ENCODE assay signal across 18 cellular contexts in genomic region chr5:32791536-32792240, GRCh38.
"Had no signal": no experiment of that assay in that cellular context is flagged by ENCODE, and none has a peak within 500 bp of the region (broad histone marks: within the 10 kb centered on the region; RNA-seq: fewer than 3 reads in every experiment).

No MANE protein-coding gene starts in this region.

- H3K4me3 ChIP-seq: cardiac muscle cell, dorsolateral prefrontal cortex, left lung, mucosa of descending colon, tibial artery had no signal

- H3K36me3 Mint-ChIP-seq: memory B cell; stimulated activated naive B cell treated with anti-CD40 and anti-IgM and Interleukin-4, amounts not matched to agents 10 μg/mL and 1 μg/mL and 100 μg/mL, for 72 hours had no signal

- H3K4me1 ChIP-seq: left lung had no signal

- DNase-seq: activated CD4-positive, alpha-beta T cell treated with anti-CD3 and anti-CD28 coated beads, Interleukin-2, amount 50 U/mL, for 4 hours; activated naive CD4-positive, alpha-beta T cell treated with anti-CD3 and anti-CD28 coated beads for 36 hours; dorsolateral prefrontal cortex; endodermal cell; left lung; mucosa of descending colon; naive thymus-derived CD8-positive, alpha-beta T cell; stimulated activated CD4-positive, alpha-beta T cell treated with anti-CD3 and anti-CD28 coated beads, Interleukin-2, amount 100 ng/mL, for 48 hours; stimulated activated naive B cell treated with anti-CD40 and anti-IgM and Interleukin-4, amounts not matched to agents 10 μg/mL and 1 μg/mL and 100 μg/mL, for 72 hours; tibial artery had no signal

- H3K27ac ChIP-seq: cardiac muscle cell, dorsolateral prefrontal cortex, neutrophil, tibial artery had no signal

- H3K4me1 Mint-ChIP-seq: memory B cell; naive thymus-derived CD8-positive, alpha-beta T cell; stimulated activated naive B cell treated with anti-CD40 and anti-IgM and Interleukin-4, amounts not matched to agents 10 μg/mL and 1 μg/mL and 100 μg/mL, for 72 hours had no signal

- H3K27ac Mint-ChIP-seq: activated naive CD4-positive, alpha-beta T cell treated with anti-CD3 and anti-CD28 coated beads for 36 hours; activated T-helper 2 cell treated with anti-CD3 and anti-CD28 coated beads, Interferon-gamma antibody, Interleukin-2, Interleukin-4, amounts not matched to agents 10 μg/mL and 5 μg/mL and 100 μg/mL, durations not matched to agents 14 hours and 24 hours and 36 hours; endodermal cell; memory B cell; naive thymus-derived CD8-positive, alpha-beta T cell; stimulated activated naive B cell treated with anti-CD40 and anti-IgM and Interleukin-4, amounts not matched to agents 10 μg/mL and 1 μg/mL and 100 μg/mL, for 72 hours; T-helper 2 cell treated with Interferon-gamma antibody and Interleukin-4, amounts not matched to agents 5 μg/mL and 100 μg/mL, for 36 hours had no signal

- FAIRE-seq: keratinocyte, urothelium cell line had no signal

- ATAC-seq: activated CD4-positive, CD25-positive, alpha-beta regulatory T cell treated with anti-CD3 and anti-CD28 coated beads, Interleukin-2, amount 50 U/mL, for 24 hours; left lung; mucosa of descending colon; naive thymus-derived CD8-positive, alpha-beta T cell; stimulated activated naive B cell treated with anti-CD40 and anti-IgM and Interleukin-4, amounts not matched to agents 10 μg/mL and 1 μg/mL and 100 μg/mL, for 72 hours had no signal

- H3K36me3 ChIP-seq: cardiac muscle cell, left lung, neutrophil had no signal

- H3K4me3 Mint-ChIP-seq: activated naive CD4-positive, alpha-beta T cell treated with anti-CD3 and anti-CD28 coated beads for 36 hours; endodermal cell; memory B cell; naive thymus-derived CD8-positive, alpha-beta T cell; stimulated activated naive B cell treated with anti-CD40 and anti-IgM and Interleukin-4, amounts not matched to agents 10 μg/mL and 1 μg/mL and 100 μg/mL, for 72 hours; T-helper 2 cell treated with Interferon-gamma antibody and Interleukin-4, amounts not matched to agents 5 μg/mL and 100 μg/mL, for 36 hours had no signal

- H3K9me3 Mint-ChIP-seq: activated naive CD4-positive, alpha-beta T cell treated with anti-CD3 and anti-CD28 coated beads for 36 hours; activated T-helper 2 cell treated with anti-CD3 and anti-CD28 coated beads, Interferon-gamma antibody, Interleukin-2, Interleukin-4, amounts not matched to agents 10 μg/mL and 5 μg/mL and 100 μg/mL, durations not matched to agents 14 hours and 24 hours and 36 hours; endodermal cell; memory B cell; T-helper 2 cell treated with Interferon-gamma antibody and Interleukin-4, amounts not matched to agents 5 μg/mL and 100 μg/mL, for 36 hours had no signal

- H3K27me3 ChIP-seq: left lung, neutrophil, tibial artery had no signal

- H3K9me3 ChIP-seq: mucosa of descending colon, neutrophil, tibial artery had no signal
